18 cellular contexts compared by ENCODE assay signal in genomic region chr3:72614394-72615074, GRCh38.
DNase-seq lines count a peak whose midpoint lies in the region; ATAC-seq and TF ChIP-seq lines count a peak whose summit lies in the region.
"Had no signal": no experiment of that assay in that cellular context is flagged by ENCODE, and none has a peak within 500 bp of the region (broad histone marks: within the 10 kb centered on the region; RNA-seq: fewer than 3 reads in every experiment).

No MANE protein-coding gene starts in this region.

- ATAC-seq in left lung, result no peak
- ATAC-seq: activated T-helper 17 cell treated with anti-CD3 and anti-CD28 coated beads, Interleukin-2, amount 50 U/mL, for 72 hours; natural killer cell treated with Interleukin-12 subunit alpha and Interleukin-12 subunit beta and Interleukin-15 and Interleukin-18, amount 100 ng/mL, for 72 hours; SK-N-SH treated with all-trans-retinoic acid at 6 μM for 48 hours had no signal

- H3K9ac ChIP-seq in mesendoderm (ENCODE audit: low read length), result no peak overlapping the region

- H3K27me3 ChIP-seq in mesendoderm (ENCODE audit: insufficient read depth, low read length, poor library complexity), result no peaks in the 10 kb centered on the region
- no peaks in the 10 kb centered on the region for H3K27me3 ChIP-seq in left lung
- H3K27me3 ChIP-seq: heart right ventricle had no signal

- no peak overlapping the region for H3K23ac ChIP-seq in mesendoderm (ENCODE audit: low read length)

- H2BK5ac ChIP-seq in mesendoderm (ENCODE audit: low read length), result no peak overlapping the region

- H3K36me3 ChIP-seq in mesendoderm (ENCODE audit: control insufficient read depth, insufficient read depth, low read length), result no peaks in the 10 kb centered on the region
- no peaks in the 10 kb centered on the region for H3K36me3 ChIP-seq in left lung
- H3K36me3 ChIP-seq: heart right ventricle had no signal

- H3K4me2 ChIP-seq in mesendoderm (ENCODE audit: low read length), result no peak overlapping the region

- no peaks in the 10 kb centered on the region for H3K79me1 ChIP-seq in mesendoderm (ENCODE audit: low read length)

- no CpG with 5 or more reads among the region's 5 CpGs for WGBS in mesendoderm (ENCODE audit: extremely low coverage, insufficient coverage, low lambda C conversion rate)

- H3K27ac ChIP-seq in mesendoderm (ENCODE audit: low read depth, low read length) (no peak overlapping the region), left lung (no peak overlapping the region)
- H3K27ac ChIP-seq: heart right ventricle, RWPE1 had no signal

- H3K56ac ChIP-seq in mesendoderm (ENCODE audit: low read length), result no peak overlapping the region

- DNase-seq in CMK (ENCODE audit: low read depth), result peak; percentile 26
- peak; percentile 77 for DNase-seq in KBM-7
- peak; percentile 66 for DNase-seq in SKM-1 (lab: John Stamatoyannopoulos, UW; ENCODE audit: unreplicated experiment)
- DNase-seq in mesendoderm, result peak; percentile 47
- no peak for DNase-seq in left lung
- DNase-seq in DMS79 treated with DMSO at 0.1 percent for 48 hours (lab: John Stamatoyannopoulos, UW), result no peak
- no peak for DNase-seq in NCI-H524 treated with DMSO at 0.1 percent for 48 hours (lab: John Stamatoyannopoulos, UW)
- DNase-seq: activated CD4-positive, alpha-beta T cell treated with anti-CD3 and anti-CD28 coated beads for 48 hours; DMS79; heart right ventricle; immature natural killer cell; Karpas-422; NCI-H1417 treated with DMSO at 0.1 percent for 48 hours; NCI-H510A treated with DMSO at 0.1 percent for 48 hours had no signal

- H2BK120ac ChIP-seq in mesendoderm (ENCODE audit: low read depth, low read length), result no peak overlapping the region

- H3K79me2 ChIP-seq in mesendoderm (ENCODE audit: control insufficient read depth, insufficient read depth, low read length), result no peaks in the 10 kb centered on the region

- no peak overlapping the region for H2AK5ac ChIP-seq in mesendoderm (ENCODE audit: low read length)

- H4K8ac ChIP-seq in mesendoderm (ENCODE audit: low read depth, low read length), result no peak overlapping the region

- H4K5ac ChIP-seq in mesendoderm (ENCODE audit: low read length), result no peak overlapping the region

- intact Hi-C loops in left lung (cut with DNase I), result no loop called here

- H2BK15ac ChIP-seq in mesendoderm (replicated peaks; ENCODE audit: low read depth), result no peak overlapping the region

- peaks cover 5% of the 10 kb centered on the region for H3K4me1 ChIP-seq in mesendoderm (ENCODE audit: control insufficient read depth, low read depth, low read length)
- no peaks in the 10 kb centered on the region for H3K4me1 ChIP-seq in left lung

- no peak for TF ChIP-seq CTCF in left lung (IDR thresholded peaks at IDR 0.05)

- H3K18ac ChIP-seq in mesendoderm (ENCODE audit: low read length), result no peak overlapping the region

- in situ Hi-C loops in KBM-7 (cut with MboI; ENCODE audit: low pct_unique_long_range_greater_than_20kb, low sequenced_read_pairs), result no loop called here

- no peak overlapping the region for H3K4me3 ChIP-seq in mesendoderm (ENCODE audit: low read length)
- H3K4me3 ChIP-seq in left lung, result no peak overlapping the region
- H3K4me3 ChIP-seq: heart right ventricle had no signal

- H3K9me3 ChIP-seq in left lung, result no peaks in the 10 kb centered on the region

- no peak overlapping the region for H3K4ac ChIP-seq in mesendoderm (ENCODE audit: low read depth, low read length)

Comparison
In these comparisons a context has a peak if more than half of its experiments do, and no peak if none do; other contexts are left out.
1. DNase-seq: peak in CMK (single experiment), KBM-7 (single experiment), SKM-1 (single experiment) and mesendoderm (single experiment); none in left lung (0 of 2), DMS79 treated with DMSO at 0.1 percent for 48 hours (single experiment) and NCI-H524 treated with DMSO at 0.1 percent for 48 hours (single experiment).